In genomic region chr12:80892597-80893445, GRCh38 we compare ENCODE assay signal across 17 cellular contexts. TPM values are rescaled to one million over a fixed set of nuclear protein-coding genes. Genes with fewer than 3 reads are reported as not detected.
DNase-seq lines count a peak whose midpoint lies in the region; ATAC-seq and TF ChIP-seq lines count a peak whose summit lies in the region.
"Had no signal": no experiment of that assay in that cellular context is flagged by ENCODE, and none has a peak within 500 bp of the region (broad histone marks: within the 10 kb centered on the region; RNA-seq: fewer than 3 reads in every experiment).

No MANE protein-coding gene starts in this region.

- H3K4me3 Mint-ChIP-seq in type B pancreatic cell: no peak overlapping the region
- H3K4me3 Mint-ChIP-seq: CD4-positive, alpha-beta memory T cell; stimulated activated memory B cell treated with anti-CD40 and anti-IgM and Interleukin-4, amounts not matched to agents 10 μg/mL and 1 μg/mL and 100 μg/mL, for 72 hours had no signal

- no peak overlapping the region for H2AFZ ChIP-seq in GM23248

- H3K9me3 Mint-ChIP-seq in type B pancreatic cell: no peaks in the 10 kb centered on the region

- H3K36me3 Mint-ChIP-seq in type B pancreatic cell: peaks cover 4% of the 10 kb centered on the region
- H3K36me3 Mint-ChIP-seq: CD4-positive, alpha-beta memory T cell; stimulated activated memory B cell treated with anti-CD40 and anti-IgM and Interleukin-4, amounts not matched to agents 10 μg/mL and 1 μg/mL and 100 μg/mL, for 72 hours had no signal

- no peak overlapping the region for H3K27ac Mint-ChIP-seq in type B pancreatic cell
- H3K27ac Mint-ChIP-seq: CD4-positive, alpha-beta memory T cell; stimulated activated memory B cell treated with anti-CD40 and anti-IgM and Interleukin-4, amounts not matched to agents 10 μg/mL and 1 μg/mL and 100 μg/mL, for 72 hours had no signal

- ATAC-seq in HG02981 (IDR thresholded peaks at IDR 0.05; ENCODE audit: unreplicated experiment): no peak
- ATAC-seq: lower lobe of right lung; stimulated activated memory B cell treated with anti-CD40 and anti-IgM and Interleukin-4, amounts not matched to agents 10 μg/mL and 1 μg/mL and 100 μg/mL, for 72 hours had no signal

- 37 to 41% methylated on average over 7 of the region's 7 CpGs for WGBS in GM23248 (ENCODE audit: low coverage in 1 of 2, low lambda C conversion rate in 2 of 2, missing lambda C conversion rate in 2 of 2), 2 experiments

- H3K4me1 ChIP-seq in GM23248 (ENCODE audit: insufficient read depth): peaks cover 11% of the 10 kb centered on the region
- H3K4me1 ChIP-seq: lower lobe of right lung had no signal

- peak overlapping the region; percentile 64 for H3K4me2 ChIP-seq in GM23248 (ENCODE audit: unreplicated experiment)

- H3F3A ChIP-seq in GM23248 (ENCODE audit: insufficient read depth): 0 out of 2 replicates have a peak, but pooled peaks cover 13% of the 10 kb centered on the region

- no peaks in the 10 kb centered on the region for H4K20me1 ChIP-seq in GM23248 (ENCODE audit: insufficient read depth)

- H3K36me3 ChIP-seq in GM23248 (ENCODE audit: low read depth): no peaks in the 10 kb centered on the region
- H3K36me3 ChIP-seq: lower lobe of right lung had no signal

- no peak overlapping the region for H3K4me3 ChIP-seq in GM23248
- H3K4me3 ChIP-seq: dorsolateral prefrontal cortex, lower lobe of right lung, SJCRH30 had no signal

- TF ChIP-seq CTCF in GM13977 (IDR thresholded peaks at IDR 0.05; ENCODE audit: extremely low read depth, insufficient read depth, missing control alignments): no peak
- no peak for TF ChIP-seq CTCF in type B pancreatic cell (conservative IDR thresholded peaks at IDR 0.05)

- peaks cover 4% of the 10 kb centered on the region for H3K4me1 Mint-ChIP-seq in type B pancreatic cell (ENCODE audit: unreplicated experiment)
- H3K4me1 Mint-ChIP-seq: CD4-positive, alpha-beta memory T cell; stimulated activated memory B cell treated with anti-CD40 and anti-IgM and Interleukin-4, amounts not matched to agents 10 μg/mL and 1 μg/mL and 100 μg/mL, for 72 hours had no signal

- in situ Hi-C loops in GM13977 (cut with MboI; ENCODE audit: low pct_unique_long_range_greater_than_20kb, low sequenced_read_pairs, unreplicated experiment) (no loop called here), GM23248 (cut with MboI) (no loop called here)

- H3K27me3 ChIP-seq in GM23248 (replicated peaks; ENCODE audit: insufficient read depth): no peaks in the 10 kb centered on the region
- H3K27me3 ChIP-seq: SJCRH30 had no signal

- H3K9me3 ChIP-seq in GM23248 (ENCODE audit: low read depth): no peaks in the 10 kb centered on the region
- H3K9me3 ChIP-seq: lower lobe of right lung, SJCRH30 had no signal

- no peaks in the 10 kb centered on the region for H3K79me2 ChIP-seq in GM23248 (ENCODE audit: insufficient read depth)

- no peak overlapping the region for H3K27ac ChIP-seq in GM23248
- H3K27ac ChIP-seq: lower lobe of right lung, SJCRH30 had no signal

- H3K9me2 ChIP-seq in GM23248 (ENCODE audit: insufficient read depth): no peaks in the 10 kb centered on the region

- H3K27me3 Mint-ChIP-seq in type B pancreatic cell: no peaks in the 10 kb centered on the region
- H3K27me3 Mint-ChIP-seq: CD4-positive, alpha-beta memory T cell; stimulated activated memory B cell treated with anti-CD40 and anti-IgM and Interleukin-4, amounts not matched to agents 10 μg/mL and 1 μg/mL and 100 μg/mL, for 72 hours had no signal

- H3K9ac ChIP-seq in GM23248: no peak overlapping the region

- DNase-seq in GM13977 (ENCODE audit: low spot score) (peak; percentile 18), GM23248 (peak; percentile 58), LHCN-M2 (ENCODE audit: low read depth) (peak; percentile 3), renal cortical epithelial cell (ENCODE audit: low read depth) (peak; percentile 11), amniotic stem cell (lab: John Stamatoyannopoulos, UW) (no peak), type B pancreatic cell (ENCODE audit: extremely low spot score, unreplicated experiment) (no peak), DMS53 (lab: John Stamatoyannopoulos, UW) (no peak)
- DNase-seq: activated CD8-positive, alpha-beta memory T cell treated with anti-CD3 and anti-CD28 coated beads, Interleukin-2, amount 50 U/mL, for 4 hours; CD4-positive, alpha-beta memory T cell; dorsolateral prefrontal cortex; glutamatergic neuron; lower lobe of right lung; NCI-H1092 treated with DMSO at 0.1 percent for 48 hours; SJCRH30; stimulated activated CD4-positive, alpha-beta T cell treated with anti-CD3 and anti-CD28 coated beads, Interleukin-1b, Interleukin-23, amount 100 ng/mL, for 48 hours had no signal

RNA-seq across cellular contexts. Expression of gene LIN7A, which starts 44.9 kb away (rescaled TPM):
- total RNA-seq in GM23248 (2014; rRNA removed; shearing (Covaris generic)): 1.0 and 1.5 TPM in 2 replicates
- 0.95 and 1.6 TPM in 2 replicates for polyA plus RNA-seq in GM23248 (2016; fragmentation: Nextera tagmentation; extraction: Ambion mirVana)
- total RNA-seq in LHCN-M2 (2014; rRNA removed) (0.57 and 1.3 TPM in 2 replicates), renal cortical epithelial cell (3.3 and 11.2 TPM in 2 replicates), type B pancreatic cell (ENCODE audit: low replicate concordance) (22.1 and 32.7 TPM in 2 replicates)
- 1.1 TPM for polyA plus RNA-seq in LHCN-M2 (2012)
- total RNA-seq: CD4-positive, alpha-beta memory T cell had no signal
- polyA plus RNA-seq: CD4-positive, alpha-beta memory T cell had no signal

Comparison
In these comparisons a context has a peak if more than half of its experiments do, and no peak if none do; other contexts are left out.
1. DNase-seq: peak in GM13977 (single experiment), GM23248 (single experiment), LHCN-M2 (single experiment) and renal cortical epithelial cell (single experiment); none in amniotic stem cell (single experiment), type B pancreatic cell (single experiment) and DMS53 (single experiment).